25 cellular contexts compared by ENCODE assay signal in genomic region chr16:60274431-60275017, GRCh38.
DNase-seq lines count a peak whose midpoint lies in the region; ATAC-seq, FAIRE-seq and TF ChIP-seq lines count a peak whose summit lies in the region.
"Had no signal": no experiment of that assay in that cellular context is flagged by ENCODE, and none has a peak within 500 bp of the region (broad histone marks: within the 10 kb centered on the region; RNA-seq: fewer than 3 reads in every experiment).

No MANE protein-coding gene starts in this region.

- in situ Hi-C loops in HepG2 (cut with HindIII; ENCODE audit: extremely low pct_ligation_motif_present, low pct_unique_long_range_greater_than_20kb): no loop called here

- no peak for DNase-seq in HepG2 (ENCODE audit: low spot score)
- DNase-seq in right lobe of liver: no peak
- DNase-seq in SK-N-MC (ENCODE audit: low read depth, low spot score): no peak
- DNase-seq in mesothelial cell of epicardium (ENCODE audit: low spot score in 2 of 2, unreplicated experiment in 2 of 2): no peak
- DNase-seq in GM12892 (ENCODE audit: insufficient read length): no peak
- DNase-seq: ACHN; BE2C; C1 segment of cervical spinal cord; CD4-positive, alpha-beta memory T cell; CD4-positive, CD25-positive, alpha-beta regulatory T cell; CD8-positive, alpha-beta memory T cell; COR-L47; DMS 273 treated with DMSO at 0.1 percent for 48 hours; DMS153; DMS53; DMS79; DND-41; EL; GDM1 had no signal

- H3K9me3 ChIP-seq in HepG2 (ENCODE audit: low read length): peaks cover 14% of the 10 kb centered on the region; the same call in 1 of the 2 replicates
- no peaks in the 10 kb centered on the region for H3K9me3 ChIP-seq in right lobe of liver
- H3K9me3 ChIP-seq in SK-N-MC (ENCODE audit: low read depth, low read length): no peaks in the 10 kb centered on the region
- H3K9me3 ChIP-seq: BE2C, BLaER1 had no signal

- peaks cover 47% of the 10 kb centered on the region for H3K4me1 Mint-ChIP-seq in mesothelial cell of epicardium
- H3K4me1 Mint-ChIP-seq: CD14-positive monocyte; CD4-positive, alpha-beta memory T cell; CD4-positive, CD25-positive, alpha-beta regulatory T cell; CD8-positive, alpha-beta memory T cell had no signal

- TF ChIP-seq EP300 in HepG2 (IDR thresholded peaks at IDR 0.05; ENCODE audit: low read depth in 2 of 2, low read length in 2 of 2) (no peak), HepG2 (CRISPR knock-in tag; IDR thresholded peaks at IDR 0.05; ENCODE audit: borderline replicate concordance) (no peak)

- H3K4me1 ChIP-seq in HepG2 (ENCODE audit: insufficient read depth, low read length) (no peaks in the 10 kb centered on the region), right lobe of liver (no peaks in the 10 kb centered on the region)
- H3K4me1 ChIP-seq: BE2C, BLaER1 had no signal

- H3K27ac ChIP-seq in HepG2 (ENCODE audit: extremely low read length, insufficient read depth, low read length): no peak overlapping the region
- no peak overlapping the region for H3K27ac ChIP-seq in right lobe of liver
- peak overlapping the region; percentile 50; the same call in 1 of the 2 replicates for H3K27ac ChIP-seq in SK-N-MC
- H3K27ac ChIP-seq: 22Rv1, BLaER1 had no signal

- H2AFZ ChIP-seq in HepG2 (ENCODE audit: low read length): no peak overlapping the region

- no peak overlapping the region for H3K4me2 ChIP-seq in HepG2 (ENCODE audit: low read depth, low read length)
- H3K4me2 ChIP-seq: BLaER1 had no signal

- no peaks in the 10 kb centered on the region for H3K36me3 Mint-ChIP-seq in mesothelial cell of epicardium
- H3K36me3 Mint-ChIP-seq: CD14-positive monocyte; CD4-positive, alpha-beta memory T cell; CD8-positive, alpha-beta memory T cell had no signal

- TF ChIP-seq POLR2A in HepG2 (IDR thresholded peaks at IDR 0.05; ENCODE audit: insufficient read depth in 1 of 2, low read depth in 2 of 2, low read length in 2 of 2): no peak
- TF ChIP-seq POLR2A in right lobe of liver (IDR thresholded peaks at IDR 0.05): no peak
- no peak for TF ChIP-seq POLR2A in GM12892 (IDR thresholded peaks at IDR 0.05; ENCODE audit: low read depth, low read length)

- no peaks in the 10 kb centered on the region for H3K79me2 ChIP-seq in HepG2 (ENCODE audit: insufficient read depth, low read length)

- TF ChIP-seq CTCF in HepG2 (CRISPR knock-in tag; IDR thresholded peaks at IDR 0.05) (no peak), right lobe of liver (IDR thresholded peaks at IDR 0.05) (no peak), mesothelial cell of epicardium (IDR thresholded peaks at IDR 0.05; ENCODE audit: unreplicated experiment) (no peak)

- intact Hi-C loops in HepG2 (cut with micrococcal nuclease; ENCODE audit: unreplicated experiment) (no loop called here), right lobe of liver (cut with DNase I) (no loop called here)

- H3K9ac ChIP-seq in HepG2 (ENCODE audit: insufficient read depth, low read depth, low read length): no peak overlapping the region
- H3K9ac ChIP-seq in SK-N-MC (ENCODE audit: insufficient read length): no peak overlapping the region
- H3K9ac ChIP-seq: BLaER1 had no signal

- no peak for TF ChIP-seq RAD21 in HepG2 (CRISPR knock-in tag; IDR thresholded peaks at IDR 0.05)

- H3K4me3 ChIP-seq in HepG2 (replicated peaks in 1 of 3; ENCODE audit: insufficient read depth in 1 of 3, low read depth in 2 of 3, low read length in 3 of 3) (no peak overlapping the region), right lobe of liver (no peak overlapping the region), SK-N-MC (no peak overlapping the region)
- H3K4me3 ChIP-seq: BLaER1, GM12878 had no signal

- POLR2A ChIA-PET in HepG2 (lab: Yijun Ruan, JAX): no interaction called here

- H4K20me1 ChIP-seq in HepG2 (ENCODE audit: insufficient read depth, low read length): no peaks in the 10 kb centered on the region
- H4K20me1 ChIP-seq: BLaER1 had no signal

- H3K36me3 ChIP-seq in HepG2 (replicated peaks in 1 of 2; ENCODE audit: control insufficient read depth in 1 of 2, insufficient read depth in 2 of 2, low read length in 2 of 2): no peaks in the 10 kb centered on the region
- no peaks in the 10 kb centered on the region for H3K36me3 ChIP-seq in right lobe of liver
- H3K36me3 ChIP-seq in SK-N-MC (ENCODE audit: insufficient read depth, low read length): no peaks in the 10 kb centered on the region
- H3K36me3 ChIP-seq: BE2C, BLaER1 had no signal

- H3K4me3 Mint-ChIP-seq in mesothelial cell of epicardium: no peak overlapping the region
- H3K4me3 Mint-ChIP-seq: CD14-positive monocyte; CD4-positive, alpha-beta memory T cell; CD4-positive, CD25-positive, alpha-beta regulatory T cell; CD8-positive, alpha-beta memory T cell had no signal

- no TSS peak for BruUV-seq in HepG2 (replicated peaks; lab: Mats Ljungman, UMichigan)

- WGBS in HepG2 (ENCODE audit: low lambda C conversion rate): 2% methylated on average over 2 of the region's 2 CpGs
- WGBS in right lobe of liver (ENCODE audit: insufficient coverage, low coverage, low lambda C conversion rate, missing lambda C conversion rate): 52% methylated on average over 2 of the region's 2 CpGs

- FAIRE-seq in HepG2 (lab: Jason Lieb, UNC) (no peak), GM12892 (lab: Jason Lieb, UNC) (no peak)
- FAIRE-seq: GM12878, GM19239 had no signal

- H3K27me3 ChIP-seq in HepG2 (ENCODE audit: control insufficient read depth in 1 of 2, insufficient read depth in 2 of 2, low read length in 2 of 2): no peaks in the 10 kb centered on the region
- no peaks in the 10 kb centered on the region for H3K27me3 ChIP-seq in right lobe of liver
- H3K27me3 ChIP-seq: BE2C, BLaER1 had no signal

- CTCF ChIA-PET in HepG2 (lab: Yijun Ruan, JAX; ENCODE audit: low intra/inter-chr PET ratio, low total read pairs): no interaction called here

- H3K27ac Mint-ChIP-seq in mesothelial cell of epicardium: peak overlapping the region; percentile 11
- H3K27ac Mint-ChIP-seq: CD14-positive monocyte; CD4-positive, alpha-beta memory T cell; CD4-positive, CD25-positive, alpha-beta regulatory T cell; CD8-positive, alpha-beta memory T cell had no signal

- ATAC-seq in HepG2 (no peak), right lobe of liver (no peak), GM21717 (IDR thresholded peaks at IDR 0.05; ENCODE audit: unreplicated experiment) (no peak)
- ATAC-seq: GM12878 had no signal

- peaks cover 6% of the 10 kb centered on the region for H3K9me3 Mint-ChIP-seq in mesothelial cell of epicardium

- H3K27me3 Mint-ChIP-seq in mesothelial cell of epicardium (ENCODE audit: low read depth): no peaks in the 10 kb centered on the region
- H3K27me3 Mint-ChIP-seq: CD4-positive, alpha-beta memory T cell; CD4-positive, CD25-positive, alpha-beta regulatory T cell; CD8-positive, alpha-beta memory T cell had no signal

TF ChIP-seq in HepG2, 621 proteins besides CTCF, POLR2A, EP300 and RAD21:
- TF ChIP-seq MAFF (IDR thresholded peaks at IDR 0.05; ENCODE audit: low read depth, low read length) (peak; percentile 82), KDM2A (CRISPR knock-in tag; IDR thresholded peaks at IDR 0.05; ENCODE audit: borderline replicate concordance, low read depth) (no peak), ZNF720 (CRISPR knock-in tag; IDR thresholded peaks at IDR 0.05) (no peak), MAFK (conservative IDR thresholded peaks at IDR 0.05 in 1 of 2, IDR thresholded peaks at IDR 0.05 in 1 of 2; ENCODE audit: low read length in 2 of 2) (peak; percentile 85 to 92), ZBTB3 (CRISPR knock-in tag; IDR thresholded peaks at IDR 0.05; ENCODE audit: borderline replicate concordance, low read depth) (no peak)
TF ChIP-seq in HepG2: peak in this region for 2.
